ENCODE assay signal across 21 cellular contexts in the genomic region with DNA sequence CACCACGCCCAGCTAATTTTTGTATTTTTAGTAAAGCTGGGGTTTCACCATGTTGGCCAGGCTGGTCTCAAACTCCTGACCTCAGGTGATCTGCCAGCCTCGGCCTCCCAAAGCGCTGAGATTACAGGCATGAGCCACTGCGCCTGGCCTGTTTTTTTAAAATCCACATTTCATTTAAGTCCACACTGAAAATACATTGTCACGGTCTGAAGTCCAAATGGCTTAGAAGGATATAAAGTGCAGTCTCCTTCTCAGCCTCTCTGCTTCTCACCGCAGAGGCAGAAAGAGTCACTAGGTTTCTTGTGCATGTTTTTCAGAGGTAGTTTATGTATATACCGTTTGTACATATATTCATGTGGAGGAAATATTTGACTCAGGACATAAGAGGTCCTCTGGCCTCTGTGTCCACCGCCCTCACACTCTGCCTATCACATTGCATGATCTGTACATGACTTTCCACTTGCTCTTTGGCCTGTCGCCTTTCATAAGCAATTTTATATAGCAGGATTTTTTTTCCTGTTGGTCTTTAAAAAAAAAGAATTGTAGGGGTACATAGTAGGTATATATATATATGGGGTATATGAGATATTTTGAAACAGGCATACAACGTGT. TPM values are rescaled to one million over a fixed set of nuclear protein-coding genes. Genes with fewer than 3 reads are reported as not detected.
DNase-seq lines count a peak whose midpoint lies in the region; ATAC-seq, FAIRE-seq and TF ChIP-seq lines count a peak whose summit lies in the region.
"Had no signal": no experiment of that assay in that cellular context is flagged by ENCODE, and none has a peak within 500 bp of the region (broad histone marks: within the 10 kb centered on the region; RNA-seq: fewer than 3 reads in every experiment).

No MANE protein-coding gene starts in this region.

- H3K27ac Mint-ChIP-seq in CD8-positive, alpha-beta T cell = no peak overlapping the region
- H3K27ac Mint-ChIP-seq: H9 had no signal

- intact Hi-C loops in HepG2 (cut with micrococcal nuclease; ENCODE audit: unreplicated experiment) = loop anchor here (1.0 kb wide), 2 partner anchors 65 to 211 kb away; no protein-coding TSS in a partner anchor
- intact Hi-C loops in right lobe of liver (cut with DNase I) = loop anchor here (5.0 to 10.0 kb wide), 2 partner anchors 69 to 76 kb away; a partner anchor contains a TSS
- intact Hi-C loops in colonic mucosa (cut with DNase I) = loop anchor here (10.0 kb wide), 1 partner anchor 214 kb away; no protein-coding TSS in a partner anchor
- intact Hi-C loops in left colon (cut with DNase I, micrococcal nuclease) = loop anchor here in 1 of 2 donors (5.0 kb wide), 1 partner anchor 64 kb away; no protein-coding TSS in a partner anchor
- intact Hi-C loops in transverse colon (cut with DNase I; ENCODE audit: low total_unique reads) = no loop called here
- intact Hi-C loops in CD8-positive, alpha-beta T cell (cut with DNase I, micrococcal nuclease) = loop anchor here (1.0 to 2.0 kb wide), 3 partner anchors 65 to 212 kb away; no protein-coding TSS in a partner anchor

- peak; percentile 73 for ATAC-seq in HepG2
- no peak for ATAC-seq in right lobe of liver
- peak; percentile 84 for ATAC-seq in left colon
- ATAC-seq in CD8-positive, alpha-beta T cell = no peak

- no peaks in the 10 kb centered on the region for H3K9me3 Mint-ChIP-seq in CD8-positive, alpha-beta T cell
- H3K9me3 Mint-ChIP-seq: CD8-positive, alpha-beta memory T cell; H9 had no signal

- H3K4me1 Mint-ChIP-seq in CD8-positive, alpha-beta T cell (ENCODE audit: low read depth) = peaks cover 1% of the 10 kb centered on the region
- H3K4me1 Mint-ChIP-seq: CD8-positive, alpha-beta memory T cell had no signal

- H3K9me3 ChIP-seq in HepG2 (ENCODE audit: low read length) (no peaks in the 10 kb centered on the region), right lobe of liver (no peaks in the 10 kb centered on the region), colonic mucosa (no peaks in the 10 kb centered on the region), transverse colon (no peaks in the 10 kb centered on the region)
- no peaks in the 10 kb centered on the region for H3K9me3 ChIP-seq in CD8-positive, alpha-beta T cell (ENCODE audit: low read length)
- H3K9me3 ChIP-seq: A549 had no signal

- POLR2A ChIA-PET in HepG2 (lab: Yijun Ruan, JAX) = no interaction called here
- POLR2A ChIA-PET in CD8-positive, alpha-beta T cell (lab: Charles Lee) = no interaction called here

- TF ChIP-seq CTCF in HepG2 (CRISPR knock-in tag; IDR thresholded peaks at IDR 0.05) = no peak
- TF ChIP-seq CTCF in right lobe of liver (IDR thresholded peaks at IDR 0.05) = no peak
- no peak for TF ChIP-seq CTCF in colonic mucosa (IDR thresholded peaks at IDR 0.05)
- TF ChIP-seq CTCF in transverse colon (IDR thresholded peaks at IDR 0.05) = peak in 1 of 5 experiments; percentile 8
- no peak for TF ChIP-seq CTCF in CD8-positive, alpha-beta T cell (IDR thresholded peaks at IDR 0.05)

- TF ChIP-seq EP300 in HepG2 (IDR thresholded peaks at IDR 0.05; ENCODE audit: low read depth in 2 of 2, low read length in 2 of 2) (peak in 1 of 2 experiments; percentile 8; a peak in 1 of 4 replicates), HepG2 (CRISPR knock-in tag; IDR thresholded peaks at IDR 0.05; ENCODE audit: borderline replicate concordance) (no peak), transverse colon (IDR thresholded peaks at IDR 0.05; ENCODE audit: low read depth) (no peak)

- H3K27me3 Mint-ChIP-seq in CD8-positive, alpha-beta T cell (ENCODE audit: low read depth) = no peaks in the 10 kb centered on the region

- WGBS in HepG2 (ENCODE audit: low lambda C conversion rate) = 7% methylated on average over 10 of the region's 10 CpGs
- WGBS in right lobe of liver (ENCODE audit: insufficient coverage, low coverage, low lambda C conversion rate, missing lambda C conversion rate) = 64% methylated on average over 8 of the region's 10 CpGs
- WGBS in transverse colon (ENCODE audit: low coverage in 1 of 2), 2 donors = 34 to 61% methylated on average over 6 to 10 of the region's 10 CpGs

- H2AFZ ChIP-seq in HepG2 (ENCODE audit: low read length) = peak overlapping the region; percentile 2

- DNase-seq in HepG2 (ENCODE audit: low spot score) (peak; percentile 64), right lobe of liver (no peak), colonic mucosa (peak; percentile 44), left colon (peak; percentile 30 to 36), transverse colon (peak; percentile 37), OCI-M1 (lab: John Stamatoyannopoulos, UW) (no peak)
- DNase-seq in activated CD4-positive, CD25-positive, alpha-beta regulatory T cell (lab: John Stamatoyannopoulos, UW) = no peak
- no peak for DNase-seq in CD8-positive, alpha-beta T cell
- DNase-seq: AML-193; CD8-positive, alpha-beta memory T cell; COR-L47; DMS 273 treated with DMSO at 0.1 percent for 48 hours; DMS53; DND-41; EL; GOT3; H9 had no signal

- TF ChIP-seq POLR2A in HepG2 (IDR thresholded peaks at IDR 0.05; ENCODE audit: insufficient read depth in 1 of 2, low read depth in 2 of 2, low read length in 2 of 2) = peak in 1 of 2 experiments; percentile 21; a peak in 1 of 4 replicates
- TF ChIP-seq POLR2A in right lobe of liver (IDR thresholded peaks at IDR 0.05) = no peak
- no peak for TF ChIP-seq POLR2A in transverse colon (IDR thresholded peaks at IDR 0.05)

- H3K4me1 ChIP-seq in HepG2 (ENCODE audit: insufficient read depth, low read length) (peaks cover 18% of the 10 kb centered on the region), right lobe of liver (no peaks in the 10 kb centered on the region), colonic mucosa (no peaks in the 10 kb centered on the region), transverse colon (peaks cover 0 to 14% (median 6%) of the 10 kb centered on the region in 4 donors)
- no peaks in the 10 kb centered on the region for H3K4me1 ChIP-seq in CD8-positive, alpha-beta T cell (ENCODE audit: insufficient read depth, low read length)
- H3K4me1 ChIP-seq: A549 had no signal

- no peaks in the 10 kb centered on the region for H3K36me3 Mint-ChIP-seq in CD8-positive, alpha-beta T cell
- H3K36me3 Mint-ChIP-seq: CD8-positive, alpha-beta memory T cell had no signal

- peak overlapping the region in 1 of 3 experiments; percentile 12; a peak in 1 of 6 replicates for H3K4me3 ChIP-seq in HepG2 (replicated peaks in 1 of 3; ENCODE audit: insufficient read depth in 1 of 3, low read depth in 2 of 3, low read length in 3 of 3)
- H3K4me3 ChIP-seq in right lobe of liver = no peak overlapping the region
- no peak overlapping the region for H3K4me3 ChIP-seq in colonic mucosa
- H3K4me3 ChIP-seq in transverse colon = no peak overlapping the region
- H3K4me3 ChIP-seq in CD8-positive, alpha-beta T cell (ENCODE audit: low read depth, low read length) = no peak overlapping the region
- H3K4me3 ChIP-seq: A549 had no signal

- no peaks in the 10 kb centered on the region for H3K36me3 ChIP-seq in HepG2 (replicated peaks in 1 of 2; ENCODE audit: control insufficient read depth in 1 of 2, insufficient read depth in 2 of 2, low read length in 2 of 2)
- peaks cover 0 to 46% (median 16%) of the 10 kb centered on the region in 4 donors for H3K36me3 ChIP-seq in right lobe of liver
- peaks cover 4% of the 10 kb centered on the region for H3K36me3 ChIP-seq in colonic mucosa
- H3K36me3 ChIP-seq in transverse colon = no peaks in the 10 kb centered on the region
- H3K36me3 ChIP-seq in CD8-positive, alpha-beta T cell (ENCODE audit: insufficient read depth, low read length) = no peaks in the 10 kb centered on the region

- TF ChIP-seq RAD21 in HepG2 (CRISPR knock-in tag; IDR thresholded peaks at IDR 0.05) = no peak

- no peak overlapping the region for H3K9ac ChIP-seq in HepG2 (ENCODE audit: insufficient read depth, low read depth, low read length)
- no peak overlapping the region for H3K9ac ChIP-seq in colonic mucosa (ENCODE audit: low read depth in 2 of 2, low read length in 2 of 2)

- CTCF ChIA-PET in HepG2 (lab: Yijun Ruan, JAX; ENCODE audit: low intra/inter-chr PET ratio, low total read pairs) = interaction anchor here (1.2 to 1.7 kb wide), 2 partner anchors 65 to 211 kb away, joined by 4 to 16 read pairs; no protein-coding TSS in a partner anchor
- CTCF ChIA-PET in CD8-positive, alpha-beta T cell (lab: Charles Lee) = interaction anchor here (0.8 to 5.3 kb wide), 22 partner anchors 9 to 265 kb away, joined by 3 to 111 read pairs (median 10); a partner anchor contains a TSS

- FAIRE-seq in HepG2 (lab: Jason Lieb, UNC) = no peak
- FAIRE-seq: A549 had no signal

- peak overlapping the region; percentile 54 for H3K4me2 ChIP-seq in HepG2 (ENCODE audit: low read depth, low read length)
- H3K4me2 ChIP-seq: A549 had no signal

- no peaks in the 10 kb centered on the region for H4K20me1 ChIP-seq in HepG2 (ENCODE audit: insufficient read depth, low read length)

- no peaks in the 10 kb centered on the region for H3K79me2 ChIP-seq in HepG2 (ENCODE audit: insufficient read depth, low read length)

- H3K27me3 ChIP-seq in HepG2 (ENCODE audit: control insufficient read depth in 1 of 2, insufficient read depth in 2 of 2, low read length in 2 of 2) = peaks cover 1 to 7% of the 10 kb centered on the region in 2 experiments; a peak in 3 of 5 replicates
- H3K27me3 ChIP-seq in right lobe of liver = no peaks in the 10 kb centered on the region
- no peaks in the 10 kb centered on the region for H3K27me3 ChIP-seq in colonic mucosa
- H3K27me3 ChIP-seq in transverse colon = no peaks in the 10 kb centered on the region
- no peaks in the 10 kb centered on the region for H3K27me3 ChIP-seq in CD8-positive, alpha-beta T cell (ENCODE audit: insufficient read depth, low read length)

- H3K27ac ChIP-seq in HepG2 (ENCODE audit: extremely low read length, insufficient read depth, low read length) (peak overlapping the region; percentile 46), right lobe of liver (no peak overlapping the region), colonic mucosa (peak overlapping the region; percentile 29), transverse colon (peak overlapping the region; percentile 53 to 70 (median 63))
- no peak overlapping the region for H3K27ac ChIP-seq in CD8-positive, alpha-beta T cell (ENCODE audit: low read depth, low read length)
- H3K27ac ChIP-seq: 22Rv1, A549 had no signal

- no peak overlapping the region for H3K4me3 Mint-ChIP-seq in CD8-positive, alpha-beta T cell
- H3K4me3 Mint-ChIP-seq: H9 had no signal

- in situ Hi-C loops in HepG2 (cut with HindIII; ENCODE audit: extremely low pct_ligation_motif_present, low pct_unique_long_range_greater_than_20kb) = loop anchor here (5.0 kb wide), 1 partner anchor 69 kb away; no protein-coding TSS in a partner anchor
- in situ Hi-C loops in transverse colon (cut with MboI; ENCODE audit: low pct_ligation_motif_present in 1 of 4, low pct_unique_long_range_greater_than_20kb in 1 of 4, low sequenced_read_pairs in 3 of 4) = loop anchor here in 2 of 4 donors (5.0 to 10.0 kb wide), 2 partner anchors 66 to 69 kb away; no protein-coding TSS in a partner anchor

- BruUV-seq in HepG2 (replicated peaks; lab: Mats Ljungman, UMichigan) = no TSS peak

RNA-seq across cellular contexts. Expression of a gene that starts 42.9 kb away (rescaled TPM):
- total RNA-seq in HepG2 (2016; rRNA removed; fragmentation: Illumina TruSeq; extraction: Trizol) (not detected in 2 replicates), right lobe of liver (10 to 100 TPM in 5 of 6 experiments, 1 to 10 TPM in 1; 9.9 to 47.7 (median 20.9) TPM), colonic mucosa (10 to 100 TPM; 13.5 to 24.0 TPM), left colon (10 to 100 TPM; 22.1 to 24.9 TPM), transverse colon (10 to 100 TPM in 2 of 4 donors, 1 to 10 TPM in 2; 5.6 to 21.8 (median 12.0) TPM)
- not detected in 2 replicates for total RNA-seq in HepG2 (2016; cell fraction: cytosol; rRNA removed; fragmentation: Illumina TruSeq; extraction: Trizol; ENCODE audit: low read depth)
- total RNA-seq in HepG2 (2016; cell fraction: insoluble cytoplasmic fraction; rRNA removed; fragmentation: Illumina TruSeq; extraction: Trizol) = not detected in 2 replicates
- not detected in 2 replicates for total RNA-seq in HepG2 (2016; cell fraction: membrane; rRNA removed; fragmentation: Illumina TruSeq; extraction: Trizol)
- not detected in 2 replicates for total RNA-seq in HepG2 (2016; cell fraction: nucleus; rRNA removed; fragmentation: Illumina TruSeq; extraction: Trizol)
- not detected in 2 replicates for polyA plus RNA-seq in HepG2 (2011; rRNA removed)
- polyA plus RNA-seq in HepG2 (2011; cell fraction: cytosol; rRNA removed) = not detected in 2 replicates
- polyA plus RNA-seq in HepG2 (2011; cell fraction: nucleus; rRNA removed) = 0.23 TPM in 1 of 2 replicates, not detected in the other
- not detected in 2 replicates for polyA plus RNA-seq in HepG2 (2012)
- not detected in 2 replicates for polyA plus RNA-seq in HepG2 (2016; cell fraction: cytosol; fragmentation: Illumina TruSeq; extraction: Trizol; ENCODE audit: low read depth)
- not detected in 2 replicates for polyA plus RNA-seq in HepG2 (2016; cell fraction: insoluble cytoplasmic fraction; fragmentation: Illumina TruSeq; extraction: Trizol; ENCODE audit: low read depth)
- polyA plus RNA-seq in HepG2 (2016; cell fraction: membrane; fragmentation: Illumina TruSeq; extraction: Trizol; ENCODE audit: low read depth) = not detected in 2 replicates
- polyA plus RNA-seq in HepG2 (2016; cell fraction: nucleus; fragmentation: Illumina TruSeq; extraction: Trizol; ENCODE audit: insufficient read depth, low read depth) = not detected in 2 replicates
- polyA minus RNA-seq in HepG2 (2011; rRNA and poly(A)+ RNA removed; ENCODE audit: low replicate concordance) = not detected in 2 replicates
- not detected in 2 replicates for polyA minus RNA-seq in HepG2 (2011; cell fraction: cytosol; rRNA and poly(A)+ RNA removed)
- not detected in 2 replicates for polyA minus RNA-seq in HepG2 (2011; cell fraction: nucleus; rRNA and poly(A)+ RNA removed)
- under 1 TPM; 0.19 to 0.44 TPM for total RNA-seq in CD8-positive, alpha-beta T cell
- total RNA-seq: CD8-positive, alpha-beta memory T cell; G401; H9 had no signal
- polyA plus RNA-seq: A549; BJ; CD8-positive, alpha-beta memory T cell had no signal

Comparison
In these comparisons a context has a peak if more than half of its experiments do, and no peak if none do; other contexts are left out.
1. ATAC-seq: peak in HepG2 (single experiment) and left colon (single experiment); none in right lobe of liver (0 of 4) and CD8-positive, alpha-beta T cell (single experiment).
2. DNase-seq: peak in HepG2 (single experiment), colonic mucosa (single experiment), left colon (2 of 2) and transverse colon (single experiment); none in right lobe of liver (0 of 3), activated CD4-positive, CD25-positive, alpha-beta regulatory T cell (0 of 4), CD8-positive, alpha-beta T cell (0 of 7) and OCI-M1 (single experiment).
3. H3K27ac ChIP-seq: peak in HepG2 (single experiment), colonic mucosa (single experiment) and transverse colon (4 of 4); none in right lobe of liver (0 of 3) and CD8-positive, alpha-beta T cell (single experiment).
4. RNA of a gene that starts 42.9 kb away (total RNA-seq): 22.1 to 24.9 TPM in left colon, 13.5 to 24.0 TPM in colonic mucosa, 9.9 to 47.7 TPM in right lobe of liver and 5.6 to 21.8 TPM in transverse colon; 0.19 to 0.44 TPM in CD8-positive, alpha-beta T cell and not detected in HepG2; every median in the first group is over 4 times any median in the second.